Comparison of ENCODE assay signal across 4 cellular contexts in the genomic region with DNA sequence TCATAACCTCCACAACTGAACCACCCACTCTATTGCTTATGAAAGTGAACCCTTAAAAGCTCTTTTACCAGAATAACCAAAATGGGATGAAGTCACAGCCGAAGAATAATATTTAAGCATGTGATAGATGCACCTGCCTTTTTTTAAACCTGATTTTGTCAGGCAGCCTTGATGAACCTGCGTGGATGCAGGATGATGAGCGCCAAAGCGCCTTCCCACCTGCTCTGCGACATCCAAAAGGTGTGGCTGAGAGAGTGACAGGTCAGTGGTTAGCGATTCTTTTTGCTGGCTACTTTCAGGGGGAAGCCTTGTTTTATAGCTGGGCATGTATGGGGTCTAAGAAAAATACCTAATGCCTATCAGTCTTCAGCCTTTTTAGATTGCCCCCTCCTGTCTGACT.
"Had no signal": no experiment of that assay in that cellular context is flagged by ENCODE, and none has a peak within 500 bp of the region (broad histone marks: within the 10 kb centered on the region; RNA-seq: fewer than 3 reads in every experiment).

No MANE protein-coding gene starts in this region.

- DNase-seq: H7, HFFc6, KBM-7 had no signal

- H3K27ac ChIP-seq: HL-60 had no signal
